10 cellular contexts compared by ENCODE assay signal in the genomic region with DNA sequence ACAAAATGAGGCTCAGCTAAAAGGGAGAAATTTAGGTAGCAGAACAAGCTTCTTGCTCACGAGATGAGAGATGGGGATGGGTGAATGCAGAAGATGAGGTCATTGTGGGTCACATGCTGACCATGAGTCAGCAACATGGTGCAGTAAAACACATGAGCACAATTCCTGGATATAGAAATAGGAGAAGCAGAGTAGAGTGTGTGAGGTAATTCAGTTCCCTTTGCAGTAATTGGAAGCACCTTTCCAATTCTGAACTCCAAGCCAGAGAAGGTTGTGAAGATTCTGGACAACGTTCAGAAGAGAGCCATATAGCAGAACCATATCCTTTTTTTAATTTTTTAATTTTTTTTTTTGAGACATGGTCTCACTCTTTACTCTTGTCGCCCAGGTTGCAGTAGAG.
DNase-seq lines count a peak whose midpoint lies in the region; ATAC-seq and TF ChIP-seq lines count a peak whose summit lies in the region.
"Had no signal": no experiment of that assay in that cellular context is flagged by ENCODE, and none has a peak within 500 bp of the region (broad histone marks: within the 10 kb centered on the region; RNA-seq: fewer than 3 reads in every experiment).

No MANE protein-coding gene starts in this region.

- H3K4me1 ChIP-seq in Panc1 (ENCODE audit: control insufficient read depth, insufficient read depth, low read length) (no peaks in the 10 kb centered on the region), right cardiac atrium (ENCODE audit: control insufficient read depth, insufficient read depth, low read length) (no peaks in the 10 kb centered on the region)
- H3K4me1 ChIP-seq in CD4-positive, alpha-beta memory T cell (ENCODE audit: insufficient read depth, low read length): no peaks in the 10 kb centered on the region

- H3K9me3 Mint-ChIP-seq in CD4-positive, alpha-beta memory T cell: peaks cover 0 to 9% (median under 1%) of the 10 kb centered on the region in 8 donors

- H3K4me3 ChIP-seq in Panc1 (ENCODE audit: low read depth in 2 of 2, low read length in 2 of 2) (no peak overlapping the region), right cardiac atrium (ENCODE audit: low read length) (no peak overlapping the region)
- no peak overlapping the region for H3K4me3 ChIP-seq in CD4-positive, alpha-beta memory T cell (ENCODE audit: low read length in 2 of 2)

- POLR2A ChIA-PET in Panc1 (lab: Charles Lee): no interaction called here
- POLR2A ChIA-PET in CD4-positive, alpha-beta memory T cell (lab: Charles Lee; ENCODE audit: partially characterized antibody): no interaction called here

- no peaks in the 10 kb centered on the region for H3K36me3 Mint-ChIP-seq in CD4-positive, alpha-beta memory T cell

- peaks cover 4 to 6% of the 10 kb centered on the region in 2 donors for H3K27me3 Mint-ChIP-seq in CD4-positive, alpha-beta memory T cell

- H3K36me3 ChIP-seq in Panc1 (ENCODE audit: control insufficient read depth, insufficient read depth, low read length): no peaks in the 10 kb centered on the region
- H3K36me3 ChIP-seq in CD4-positive, alpha-beta memory T cell (ENCODE audit: insufficient read depth, low read length): no peaks in the 10 kb centered on the region

- no peak overlapping the region for H3K4me3 Mint-ChIP-seq in CD4-positive, alpha-beta memory T cell

- no peak overlapping the region for H3K27ac Mint-ChIP-seq in CD4-positive, alpha-beta memory T cell

- peak; percentile 94 for DNase-seq in H4 (ENCODE audit: low spot score)
- peak; percentile 10 for DNase-seq in Panc1 (ENCODE audit: low read depth, low spot score)
- DNase-seq in epithelial cell of prostate (ENCODE audit: low read depth, low spot score): peak; percentile 40
- peak; percentile 24 for DNase-seq in pons (ENCODE audit: low spot score)
- no peak for DNase-seq in CD4-positive, alpha-beta memory T cell
- no peak for DNase-seq in right cardiac atrium
- DNase-seq in cortex of kidney (lab: John Stamatoyannopoulos, UW): no peak
- DNase-seq in activated T-cell treated with anti-CD3 and anti-CD28 coated beads, Interleukin-2, amount 50 U/mL, for 48 hours: no peak
- DNase-seq: activated effector memory CD4-positive, alpha-beta T cell treated with Interleukin-2 at 50 U/mL for 16 hours; NCI-H345 had no signal

- CTCF ChIA-PET in Panc1 (lab: Charles Lee): no interaction called here
- CTCF ChIA-PET in CD4-positive, alpha-beta memory T cell (lab: Charles Lee; ENCODE audit: partially characterized antibody): no interaction called here

- TF ChIP-seq CTCF in Panc1 (IDR thresholded peaks at IDR 0.05): no peak

- H3K4me1 Mint-ChIP-seq in CD4-positive, alpha-beta memory T cell: no peaks in the 10 kb centered on the region

- in situ Hi-C loops in Panc1 (cut with HindIII; ENCODE audit: low pct_unique_long_range_greater_than_20kb, low sequenced_read_pairs): no loop called here

- H3K27me3 ChIP-seq in Panc1 (ENCODE audit: control insufficient read depth, insufficient read depth, low read length) (peaks cover 5% of the 10 kb centered on the region; the same call in 1 of the 2 replicates), right cardiac atrium (ENCODE audit: control insufficient read depth, insufficient read depth) (no peaks in the 10 kb centered on the region)
- H3K27me3 ChIP-seq in CD4-positive, alpha-beta memory T cell (ENCODE audit: insufficient read depth, low read length): no peaks in the 10 kb centered on the region

- no TSS peak for BruUV-seq in Panc1 (replicated peaks; lab: Mats Ljungman, UMichigan)

- intact Hi-C loops in Panc1 (cut with micrococcal nuclease; ENCODE audit: unreplicated experiment): no loop called here
- intact Hi-C loops in CD4-positive, alpha-beta memory T cell (cut with micrococcal nuclease): no loop called here
- intact Hi-C loops in right cardiac atrium (cut with DNase I): no loop called here

- ATAC-seq in Panc1 (no peak), right cardiac atrium (no peak)

- 75% methylated on average over 3 of the region's 3 CpGs for WGBS in right cardiac atrium

- no peak overlapping the region for H3K27ac ChIP-seq in Panc1 (ENCODE audit: low read length)
- H3K27ac ChIP-seq in epithelial cell of prostate: peak overlapping the region; percentile 11
- no peak overlapping the region for H3K27ac ChIP-seq in CD4-positive, alpha-beta memory T cell (ENCODE audit: low read depth, low read length)
- H3K27ac ChIP-seq in right cardiac atrium (ENCODE audit: low read length): no peak overlapping the region

- H3K9me3 ChIP-seq in Panc1 (ENCODE audit: control insufficient read depth, insufficient read depth, low read depth, low read length): no peaks in the 10 kb centered on the region
- H3K9me3 ChIP-seq in CD4-positive, alpha-beta memory T cell (ENCODE audit: control insufficient read depth in 1 of 2, low read length in 2 of 2): no peaks in the 10 kb centered on the region
- H3K9me3 ChIP-seq in right cardiac atrium (ENCODE audit: control insufficient read depth, low read length): no peaks in the 10 kb centered on the region

Comparison
In these comparisons a context has a peak if more than half of its experiments do, and no peak if none do; other contexts are left out.
1. DNase-seq: peak in H4 (single experiment), Panc1 (single experiment), epithelial cell of prostate (single experiment) and pons (single experiment); none in CD4-positive, alpha-beta memory T cell (0 of 5), right cardiac atrium (0 of 3), cortex of kidney (single experiment) and activated T-cell treated with anti-CD3 and anti-CD28 coated beads, Interleukin-2, amount 50 U/mL, for 48 hours (0 of 2).